ENCODE assay signal across 14 cellular contexts in genomic region chr5:143427122-143427735, GRCh38. TPM values are rescaled to one million over a fixed set of nuclear protein-coding genes. Genes with fewer than 3 reads are reported as not detected.
DNase-seq lines count a peak whose midpoint lies in the region; ATAC-seq, FAIRE-seq and TF ChIP-seq lines count a peak whose summit lies in the region.
"Had no signal": no experiment of that assay in that cellular context is flagged by ENCODE, and none has a peak within 500 bp of the region (broad histone marks: within the 10 kb centered on the region; RNA-seq: fewer than 3 reads in every experiment).

No MANE protein-coding gene starts in this region.

- no peak overlapping the region for H4K8ac ChIP-seq in H9 (replicated peaks; ENCODE audit: insufficient read length, low read depth, low read length)

- no peaks in the 10 kb centered on the region for H3K36me3 ChIP-seq in GM12878 (ENCODE audit: control insufficient read depth in 2 of 2, insufficient read depth in 2 of 2, low read length in 1 of 2)

- ATAC-seq in GM18519 (IDR thresholded peaks at IDR 0.05; ENCODE audit: low FRiP score, unreplicated experiment) (peak; percentile 20), GM19463 (IDR thresholded peaks at IDR 0.05; ENCODE audit: unreplicated experiment) (peak; percentile 21), HG03064 (IDR thresholded peaks at IDR 0.05; ENCODE audit: low read depth, unreplicated experiment) (peak; percentile 29), GM12878 (peak; percentile 55)
- ATAC-seq in naive thymus-derived CD8-positive, alpha-beta T cell = no peak
- ATAC-seq: sciatic nerve had no signal

- no peak overlapping the region for H4K5ac ChIP-seq in H9 (ENCODE audit: insufficient read length, low read depth, low read length)

- in situ Hi-C loops in GM12878 (cut with MboI) = no loop called here

- H4K20me1 ChIP-seq in GM12878 (ENCODE audit: control insufficient read depth, insufficient read depth) (no peaks in the 10 kb centered on the region), H9 (ENCODE audit: control insufficient read depth, insufficient read depth, insufficient read length) (no peaks in the 10 kb centered on the region)

- POLR2A ChIA-PET in GM12878 (lab: Charles Lee) = interaction anchor here (1.1 to 3.2 kb wide), 3 partner anchors 7 to 14 kb away, joined by 5 to 25 read pairs (median 6); no protein-coding TSS in a partner anchor
- POLR2A ChIA-PET in naive thymus-derived CD8-positive, alpha-beta T cell (lab: Charles Lee) = no interaction called here

- no peaks in the 10 kb centered on the region for H3K27me3 ChIP-seq in GM12878 (replicated peaks in 1 of 2; ENCODE audit: control insufficient read depth in 2 of 2, insufficient read depth in 2 of 2, low read length in 1 of 2)
- H3K27me3 ChIP-seq in H9 (ENCODE audit: insufficient read depth, low read length) = no peaks in the 10 kb centered on the region

- H2AFZ ChIP-seq in GM12878 (ENCODE audit: control insufficient read depth, low read depth, low read length) (no peak overlapping the region), H9 (ENCODE audit: low read length) (no peak overlapping the region)

- peak overlapping the region; percentile 70 for H3K4me2 ChIP-seq in GM12878 (ENCODE audit: control insufficient read depth, insufficient read depth)
- H3K4me2 ChIP-seq in H9 (ENCODE audit: insufficient read depth, insufficient read length, low read length) = no peak overlapping the region

- H3K4me3 ChIP-seq in GM12878 = no peak overlapping the region

- no peak overlapping the region for H2BK15ac ChIP-seq in H9 (ENCODE audit: low read depth, low read length)

- no peak overlapping the region for H2BK12ac ChIP-seq in H9 (ENCODE audit: insufficient read length, low read depth, low read length)

- no peaks in the 10 kb centered on the region for H3K79me1 ChIP-seq in H9 (ENCODE audit: insufficient read depth, low read depth, low read length, poor library complexity, severe bottlenecking)

- FAIRE-seq in GM12878 (lab: Jason Lieb, UNC) = no peak

- H3K4me1 ChIP-seq in GM12878 (ENCODE audit: control insufficient read depth, insufficient read depth, low read length) (peaks cover 18% of the 10 kb centered on the region; the same call in 1 of the 2 replicates), H9 (ENCODE audit: insufficient read depth, low read length) (no peaks in the 10 kb centered on the region)

- no peaks in the 10 kb centered on the region for H3K23me2 ChIP-seq in H9 (ENCODE audit: insufficient read length, low read depth, low read length, poor library complexity, severe bottlenecking)

- H3K18ac ChIP-seq in H9 (ENCODE audit: insufficient read length, low read depth, low read length) = no peak overlapping the region

- H3K27ac Mint-ChIP-seq in naive thymus-derived CD8-positive, alpha-beta T cell = no peak overlapping the region
- H3K27ac Mint-ChIP-seq in H9 = no peak overlapping the region
- H3K27ac Mint-ChIP-seq: CD4-positive, alpha-beta T cell; HFFc6 had no signal

- H3K27ac ChIP-seq in GM12878 (ENCODE audit: control insufficient read depth, insufficient read depth) (peak overlapping the region; percentile 68), H9 (ENCODE audit: insufficient read length, low read depth, low read length) (no peak overlapping the region)

- no peak for DNase-seq in GM12878 (ENCODE audit: low read depth, low spot score)
- DNase-seq in naive thymus-derived CD8-positive, alpha-beta T cell = no peak
- DNase-seq in H9 = no peak
- no peak for DNase-seq in COLO668 (lab: John Stamatoyannopoulos, UW; ENCODE audit: unreplicated experiment)
- DNase-seq: activated CD8-positive, alpha-beta memory T cell treated with anti-CD3 and anti-CD28 coated beads, Interleukin-2, amount 50 U/mL, for 4 hours; CD4-positive, alpha-beta T cell; cortex of kidney; HFFc6 had no signal

- H3K36me3 Mint-ChIP-seq in naive thymus-derived CD8-positive, alpha-beta T cell = peaks cover 0 to 6% (median 6%) of the 10 kb centered on the region in 3 donors
- no peaks in the 10 kb centered on the region for H3K36me3 Mint-ChIP-seq in H9 (ENCODE audit: insufficient read depth in 1 of 3, low read depth in 3 of 3)

- RAD21 ChIA-PET in GM12878 (lab: Charles Lee; ENCODE audit: unreplicated experiment) = interaction anchor here (0.5 to 2.2 kb wide), 10 partner anchors 10 to 429 kb away, joined by 3 to 32 read pairs (median 3); no protein-coding TSS in a partner anchor

- no peak for TF ChIP-seq CTCF in GM12878 (IDR thresholded peaks at IDR 0.05 in 2 of 3, conservative IDR thresholded peaks at IDR 0.05 in 1 of 3; ENCODE audit: control insufficient read depth in 2 of 3, extremely low read depth in 1 of 3, insufficient read depth in 1 of 3, low read depth in 3 of 3, low read length in 3 of 3)
- no peak for TF ChIP-seq CTCF in H9 (conservative IDR thresholded peaks at IDR 0.05)

- BruUV-seq in GM12878 (replicated peaks; lab: Mats Ljungman, UMichigan) = no TSS peak

- no peak overlapping the region for H2BK5ac ChIP-seq in H9 (ENCODE audit: insufficient read length, low read length)

- TF ChIP-seq POLR2A in GM12878 (IDR thresholded peaks at IDR 0.05; ENCODE audit: low read depth, low read length) = no peak

- H3K4ac ChIP-seq in H9 (ENCODE audit: low read depth, low read length) = no peak overlapping the region

- peaks cover 0 to 7% (median 0%) of the 10 kb centered on the region in 9 donors for H3K9me3 Mint-ChIP-seq in naive thymus-derived CD8-positive, alpha-beta T cell
- H3K9me3 Mint-ChIP-seq in H9 = no peaks in the 10 kb centered on the region
- H3K9me3 Mint-ChIP-seq: CD4-positive, alpha-beta T cell; HFFc6 had no signal

- CTCF ChIA-PET in GM12878 (lab: Yijun Ruan, JAX) = interaction anchor here (0.6 to 1.8 kb wide), 8 partner anchors 9 to 397 kb away, joined by 3 to 8 read pairs (median 4); no protein-coding TSS in a partner anchor

- 33% methylated on average over 3 of the region's 3 CpGs for WGBS in GM12878 (ENCODE audit: insufficient coverage, insufficient replicate concordance, low lambda C conversion rate, missing lambda C conversion rate)
- WGBS in H9 (ENCODE audit: extremely low coverage, insufficient read length, low lambda C conversion rate) = no CpG with 5 or more reads among the region's 3 CpGs

- H3K14ac ChIP-seq in H9 (ENCODE audit: insufficient read depth, low read length) = no peak overlapping the region

- intact Hi-C loops in GM12878 (cut with micrococcal nuclease; ENCODE audit: unreplicated experiment) = no loop called here

- H3K9ac ChIP-seq in GM12878 (ENCODE audit: control insufficient read depth, insufficient read depth, low read length) (no peak overlapping the region), H9 (ENCODE audit: extremely low read depth, insufficient read length, low read length) (no peak overlapping the region)

- H3K4me3 Mint-ChIP-seq in naive thymus-derived CD8-positive, alpha-beta T cell = no peak overlapping the region
- H3K4me3 Mint-ChIP-seq in H9 = no peak overlapping the region
- H3K4me3 Mint-ChIP-seq: CD4-positive, alpha-beta T cell; HFFc6; neural crest cell had no signal

- no peak for TF ChIP-seq RAD21 in GM12878 (IDR thresholded peaks at IDR 0.05; ENCODE audit: insufficient read depth, low read depth, low read length)

- H2BK20ac ChIP-seq in H9 (ENCODE audit: low read depth, low read length, poor library complexity, severe bottlenecking) = no peak overlapping the region

- H3K56ac ChIP-seq in H9 (ENCODE audit: insufficient read length, low read depth, low read length) = no peak overlapping the region

- H3T11ph ChIP-seq in H9 (ENCODE audit: low read length) = no peak overlapping the region

- no peak overlapping the region for H4K91ac ChIP-seq in H9 (ENCODE audit: insufficient read length, low read depth, low read length)

- no peak overlapping the region for H3K23ac ChIP-seq in H9 (ENCODE audit: insufficient read length, low read depth, low read length)

- H3K9me3 ChIP-seq in GM12878 (replicated peaks; ENCODE audit: control insufficient read depth, insufficient read depth, low read length) (no peaks in the 10 kb centered on the region), H9 (ENCODE audit: control insufficient read depth, low read depth, low read length) (no peaks in the 10 kb centered on the region)

- H2BK120ac ChIP-seq in H9 (ENCODE audit: low read depth, low read length, poor library complexity, severe bottlenecking) = no peak overlapping the region

- no peak overlapping the region for H2AK5ac ChIP-seq in H9 (ENCODE audit: insufficient read length, low read length)

- no peaks in the 10 kb centered on the region for H3K27me3 Mint-ChIP-seq in naive thymus-derived CD8-positive, alpha-beta T cell
- H3K27me3 Mint-ChIP-seq in H9 (ENCODE audit: low read depth) = no peaks in the 10 kb centered on the region
- H3K27me3 Mint-ChIP-seq: CD4-positive, alpha-beta T cell had no signal

- SMC1A ChIA-PET in GM12878 (lab: Charles Lee; ENCODE audit: uncharacterized antibody, unreplicated experiment) = interaction anchor here (0.6 to 3.3 kb wide), 10 partner anchors 10 to 425 kb away, joined by 3 to 50 read pairs (median 3); no protein-coding TSS in a partner anchor

- peaks cover 10 to 28% (median 14%) of the 10 kb centered on the region in 4 donors for H3K4me1 Mint-ChIP-seq in naive thymus-derived CD8-positive, alpha-beta T cell
- H3K4me1 Mint-ChIP-seq in H9 = no peaks in the 10 kb centered on the region
- H3K4me1 Mint-ChIP-seq: neural crest cell had no signal

- 0 out of 4 replicates have a peak, but pooled peaks of 1 of the 2 experiments have one; percentile 16 for TF ChIP-seq EP300 in GM12878 (IDR thresholded peaks at IDR 0.05; ENCODE audit: borderline replicate concordance in 1 of 2, control insufficient read depth in 1 of 2, low read depth in 2 of 2, low read length in 2 of 2)

- peaks cover 24% of the 10 kb centered on the region for H3K79me2 ChIP-seq in GM12878 (ENCODE audit: control insufficient read depth, insufficient read depth, low read length)
- H3K79me2 ChIP-seq in H9 (ENCODE audit: insufficient read depth, low read length) = no peaks in the 10 kb centered on the region

RNA-seq across cellular contexts. Expression of gene NR3C1, which starts 23.7 kb away (rescaled TPM):
- 658 and 663 TPM in 2 replicates for total RNA-seq in GM12878 (2013; cell fraction: nucleolus; rRNA removed)
- total RNA-seq in GM12878 (2014; rRNA removed) (79.9 and 108 TPM in 2 replicates), GM12878 (2014; rRNA removed; fragmentation: Illumina TruSeq; extraction: Trizol) (104 and 114 TPM in 2 replicates), GM12878 (2021) (124 and 134 TPM in 2 replicates), H9 (2021) (26.5 and 31.4 TPM in 2 replicates)
- 38.5 TPM for polyA plus RNA-seq in GM12878 (2011; ENCODE audit: low read depth)
- polyA plus RNA-seq in GM12878 (2011; rRNA removed) (141 and 181 TPM in 2 replicates), GM12878 (2014; fragmentation: Illumina TruSeq; extraction: Trizol) (83.7 and 104 TPM in 2 replicates), GM12878 (2014; fragmentation: Nextera tagmentation; extraction: Ambion mirVana) (100 to 1,000 TPM in 1 of 2 experiments, 10 to 100 TPM in 1; 89.0 to 119 TPM), GM12878 (2014; rRNA removed) (37.2 and 49.7 TPM in 2 replicates), GM12878 (2016; fragmentation: Nextera tagmentation; extraction: Ambion mirVana) (100 to 1,000 TPM; 114 to 123 TPM)
- 63.4 and 85.5 TPM in 2 replicates for polyA plus RNA-seq in GM12878 (2011; cell fraction: cytosol; rRNA removed)
- polyA plus RNA-seq in GM12878 (2011; cell fraction: nucleus; rRNA removed) = 55.0 and 75.3 TPM in 2 replicates
- 41.4 and 59.0 TPM in 2 replicates for polyA plus RNA-seq in GM12878 (2012)
- 252 and 261 TPM in 2 replicates for polyA minus RNA-seq in GM12878 (2011; rRNA and poly(A)+ RNA removed)
- 80.9 and 85.6 TPM in 2 replicates for polyA minus RNA-seq in GM12878 (2011; cell fraction: cytosol; rRNA and poly(A)+ RNA removed)
- 189 and 197 TPM in 2 replicates for polyA minus RNA-seq in GM12878 (2011; cell fraction: nucleus; rRNA and poly(A)+ RNA removed)
- total RNA-seq in naive thymus-derived CD8-positive, alpha-beta T cell = 100 to 1,000 TPM; 131 to 133 TPM
- 10 to 100 TPM; 60.2 to 83.9 (median 67.1) TPM for polyA plus RNA-seq in naive thymus-derived CD8-positive, alpha-beta T cell
- total RNA-seq: HT-29 had no signal

Comparison
In these comparisons a context has a peak if more than half of its experiments do, and no peak if none do; other contexts are left out.
1. ATAC-seq: peak in GM18519 (single experiment), GM19463 (single experiment), HG03064 (single experiment) and GM12878 (single experiment); none in naive thymus-derived CD8-positive, alpha-beta T cell (0 of 2).